Comparison of ENCODE assay signal across 22 cellular contexts in the genomic region with DNA sequence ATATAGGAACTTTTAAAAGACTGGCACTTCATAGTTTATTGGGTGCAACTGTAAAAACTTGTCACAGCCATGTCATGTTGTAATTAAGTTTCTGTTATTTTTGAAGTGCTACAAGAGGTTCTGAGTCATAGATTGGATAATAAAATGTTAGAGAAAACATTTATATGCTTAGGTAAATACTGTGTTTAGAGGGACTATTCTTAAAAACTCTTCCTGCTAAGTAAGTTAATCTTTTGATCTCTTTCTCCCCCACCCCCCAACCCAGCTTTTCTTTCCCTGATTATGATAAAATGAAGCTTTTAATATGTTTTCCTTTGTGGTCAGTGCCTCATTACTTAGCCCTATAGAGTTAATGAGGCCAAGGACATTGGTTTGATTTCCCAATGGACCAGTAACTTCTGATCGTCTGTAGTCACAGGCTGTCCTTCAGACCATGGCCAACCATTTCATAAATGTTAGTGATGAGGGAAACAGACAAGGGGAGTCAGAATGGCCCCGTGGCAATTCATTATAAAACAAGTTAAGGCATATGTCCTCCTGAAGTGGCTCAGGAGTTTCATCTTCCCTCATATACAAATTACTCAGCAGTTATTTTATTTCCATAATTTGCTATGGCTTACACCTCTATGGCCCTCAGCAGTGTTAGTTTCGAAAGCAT. TPM values are rescaled to one million over a fixed set of nuclear protein-coding genes. Genes with fewer than 3 reads are reported as not detected.
A peak's percentile ranks its signal among the peaks of the same experiment; 100 is the strongest.
DNase-seq lines count a peak whose midpoint lies in the region; ATAC-seq, FAIRE-seq and TF ChIP-seq lines count a peak whose summit lies in the region.
"Had no signal": no experiment of that assay in that cellular context is flagged by ENCODE, and none has a peak within 500 bp of the region (broad histone marks: within the 10 kb centered on the region; RNA-seq: fewer than 3 reads in every experiment).

No MANE protein-coding gene starts in this region.

- H3K27me3 ChIP-seq in bronchial epithelial cell (ENCODE audit: control insufficient read depth, insufficient read depth, low read length) (no peaks in the 10 kb centered on the region), psoas muscle (ENCODE audit: insufficient read depth in 3 of 3, low read length in 2 of 3) (no peaks in the 10 kb centered on the region)
- H3K27me3 ChIP-seq: body of pancreas had no signal

- WGBS in psoas muscle, 3 donors, result 50 to 60% (median 57%) methylated on average over 3 of the region's 3 CpGs

- peak overlapping the region; percentile 99 for H3K27ac ChIP-seq in psoas muscle
- H3K27ac ChIP-seq: body of pancreas, parathyroid adenoma had no signal

- no peak for TF ChIP-seq CTCF in bronchial epithelial cell (IDR thresholded peaks at IDR 0.05; ENCODE audit: insufficient read depth, low read length, severe bottlenecking)
- no peak for TF ChIP-seq CTCF in psoas muscle (IDR thresholded peaks at IDR 0.05)

- intact Hi-C loops in psoas muscle (cut with DNase I), result no loop called here

- H3K4me1 ChIP-seq in psoas muscle, result peaks cover 43% of the 10 kb centered on the region
- H3K4me1 ChIP-seq: parathyroid adenoma had no signal

- no peak for ATAC-seq in psoas muscle
- ATAC-seq: body of pancreas; esophagus mucosa; naive thymus-derived CD8-positive, alpha-beta T cell had no signal

- H3K36me3 ChIP-seq in bronchial epithelial cell (ENCODE audit: control insufficient read depth, insufficient read depth, low read length), result no peaks in the 10 kb centered on the region
- no peaks in the 10 kb centered on the region for H3K36me3 ChIP-seq in psoas muscle (ENCODE audit: insufficient read depth in 1 of 2, low read depth in 1 of 2)

- DNase-seq in EH (ENCODE audit: low read depth), result peak; percentile 73
- DNase-seq in LoVo (ENCODE audit: low spot score), result peak; percentile 71
- peak; percentile 74 for DNase-seq in bronchial epithelial cell (ENCODE audit: low read depth)
- no peak for DNase-seq in psoas muscle
- no peak for DNase-seq in SKM-1 treated with dmso at 0.1 percent for 144 hours (lab: John Stamatoyannopoulos, UW; ENCODE audit: unreplicated experiment)
- DNase-seq in amniotic stem cell (lab: John Stamatoyannopoulos, UW), result no peak
- DNase-seq in C1 segment of cervical spinal cord (lab: John Stamatoyannopoulos, UW), result no peak
- no peak for DNase-seq in NCI-H446 (lab: John Stamatoyannopoulos, UW)
- DNase-seq: activated CD4-positive, alpha-beta T cell treated with anti-CD3 and anti-CD28 coated beads, Interleukin-2, amount 50 U/mL, for 48 hours; activated naive CD4-positive, alpha-beta T cell treated with Interleukin-2 at 50 U/mL for 16 hours; activated T-cell treated with anti-CD3 and anti-CD28 coated beads, Interleukin-2, amount 50 U/mL, for 1 hour; body of pancreas; dermis blood vessel endothelial cell; MV-4-11; naive thymus-derived CD8-positive, alpha-beta T cell; NCI-H2029; NCI-H510A treated with DMSO at 0.1 percent for 48 hours; stimulated activated CD4-positive, alpha-beta T cell treated with anti-CD3 and anti-CD28 coated beads, Interleukin-4, amount 100 ng/mL, for 4 hours; T-helper 1 cell had no signal

- no peak for FAIRE-seq in bronchial epithelial cell (lab: Jason Lieb, UNC)
- FAIRE-seq: small intestine had no signal

- H3K4me3 ChIP-seq in bronchial epithelial cell (ENCODE audit: low read depth, low read length), result no peak overlapping the region
- peak overlapping the region; percentile 1 for H3K4me3 ChIP-seq in psoas muscle
- H3K4me3 ChIP-seq: body of pancreas had no signal

- no peaks in the 10 kb centered on the region for H3K9me3 ChIP-seq in psoas muscle
- H3K9me3 ChIP-seq: body of pancreas had no signal

RNA-seq across cellular contexts. Expression of a gene that starts 3.9 kb away (rescaled TPM):
- total RNA-seq in bronchial epithelial cell, result 82.9 and 121 TPM in 2 replicates
- 100 to 1,000 TPM; 459 to 840 (median 509) TPM for total RNA-seq in psoas muscle
- polyA plus RNA-seq in psoas muscle, result 100 to 1,000 TPM; 215 to 533 (median 426) TPM

Comparison
In these comparisons a context has a peak if more than half of its experiments do, and no peak if none do; other contexts are left out.
1. DNase-seq: peak in EH (single experiment), LoVo (single experiment) and bronchial epithelial cell (single experiment); none in psoas muscle (0 of 2), SKM-1 treated with dmso at 0.1 percent for 144 hours (single experiment), amniotic stem cell (single experiment), C1 segment of cervical spinal cord (0 of 14) and NCI-H446 (0 of 2).